In the genomic region with DNA sequence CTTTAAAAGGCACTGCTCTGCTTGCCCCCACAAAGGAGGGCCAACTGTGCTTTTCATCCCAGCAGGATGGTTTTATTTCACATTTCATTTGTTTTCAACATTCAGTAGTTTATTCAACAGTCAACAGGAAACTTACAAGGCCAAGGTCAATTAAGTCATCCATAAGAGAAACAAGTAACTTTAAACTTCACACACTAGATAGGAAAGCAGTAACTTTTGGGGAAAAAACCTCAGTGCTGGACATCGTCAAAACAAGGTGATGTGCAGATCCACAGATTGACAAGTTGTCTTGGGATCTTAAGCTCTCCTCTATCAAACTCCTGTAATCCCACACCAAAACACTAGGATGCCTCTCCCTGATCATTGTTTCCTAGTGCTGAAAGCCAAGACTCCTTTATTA, we compare ENCODE assay signal across 24 cellular contexts. TPM values are rescaled to one million over a fixed set of nuclear protein-coding genes. Genes with fewer than 3 reads are reported as not detected.
DNase-seq lines count a peak whose midpoint lies in the region; ATAC-seq and TF ChIP-seq lines count a peak whose summit lies in the region.
"Had no signal": no experiment of that assay in that cellular context is flagged by ENCODE, and none has a peak within 500 bp of the region (broad histone marks: within the 10 kb centered on the region; RNA-seq: fewer than 3 reads in every experiment).

No MANE protein-coding gene starts in this region.

- CTCF ChIA-PET in activated B cell treated with CpG ODN at 0.5 μM for 24 hours (lab: Charles Lee): interaction anchor here (1.0 to 2.9 kb wide), 2 partner anchors 10 to 63 kb away, joined by 3 to 7 read pairs; no protein-coding TSS in a partner anchor

- ATAC-seq in activated B cell treated with CpG ODN at 0.5 μM for 24 hours (ENCODE audit: low read depth) (no peak), HG03460 (IDR thresholded peaks at IDR 0.05; ENCODE audit: unreplicated experiment) (no peak), GM18519 (IDR thresholded peaks at IDR 0.05; ENCODE audit: low FRiP score, unreplicated experiment) (no peak)
- ATAC-seq: activated T-cell treated with anti-CD3 and anti-CD28 coated beads, Interleukin-2, amount 50 U/mL, for 4 hours had no signal

- peak overlapping the region; percentile 58 for H3K27ac ChIP-seq in subcutaneous abdominal adipose tissue (ENCODE audit: low read depth, low read length)
- H3K27ac ChIP-seq: cardiac muscle cell had no signal

- no peak overlapping the region for H3K4me3 Mint-ChIP-seq in activated T-cell treated with anti-CD3 and anti-CD28 coated beads, Interleukin-2, amount 50 U/mL, for 24 hours
- no peak overlapping the region for H3K4me3 Mint-ChIP-seq in activated B cell treated with CpG ODN at 0.5 μM for 24 hours
- H3K4me3 Mint-ChIP-seq: activated CD4-positive, alpha-beta memory T cell treated with anti-CD3 and anti-CD28 coated beads for 36 hours; activated T-cell treated with anti-CD3 and anti-CD28 coated beads, Interleukin-2, amount 50 U/mL, for 4 hours; memory B cell; naive B cell had no signal

- no peak overlapping the region for H3K4me3 ChIP-seq in kidney epithelial cell (ENCODE audit: low read depth, low read length)
- no peak overlapping the region for H3K4me3 ChIP-seq in subcutaneous abdominal adipose tissue (ENCODE audit: low read depth in 1 of 5, low read length in 5 of 5)
- H3K4me3 ChIP-seq: cardiac muscle cell, dorsolateral prefrontal cortex, skin epidermis had no signal

- H3K27ac Mint-ChIP-seq in activated T-cell treated with anti-CD3 and anti-CD28 coated beads, Interleukin-2, amount 50 U/mL, for 24 hours: peak overlapping the region; percentile 31
- H3K27ac Mint-ChIP-seq in activated B cell treated with CpG ODN at 0.5 μM for 24 hours: peak overlapping the region; percentile 13
- H3K27ac Mint-ChIP-seq: activated CD4-positive, alpha-beta memory T cell treated with anti-CD3 and anti-CD28 coated beads for 36 hours; memory B cell had no signal

- intact Hi-C loops in activated B cell treated with CpG ODN at 0.5 μM for 24 hours (cut with micrococcal nuclease): no loop called here

- no peaks in the 10 kb centered on the region for H3K27me3 ChIP-seq in kidney epithelial cell (ENCODE audit: control insufficient read depth, insufficient read depth, low read length)
- no peaks in the 10 kb centered on the region for H3K27me3 ChIP-seq in subcutaneous abdominal adipose tissue (ENCODE audit: control insufficient read depth in 5 of 5, insufficient read depth in 4 of 5, low read length in 5 of 5)
- H3K27me3 ChIP-seq: cardiac muscle cell, dorsolateral prefrontal cortex had no signal

- H3K36me3 Mint-ChIP-seq in activated T-cell treated with anti-CD3 and anti-CD28 coated beads, Interleukin-2, amount 50 U/mL, for 24 hours (ENCODE audit: low read depth): peaks cover 90% of the 10 kb centered on the region
- peaks cover 68% of the 10 kb centered on the region for H3K36me3 Mint-ChIP-seq in activated B cell treated with CpG ODN at 0.5 μM for 24 hours (ENCODE audit: low read depth)

- no peaks in the 10 kb centered on the region for H3K27me3 Mint-ChIP-seq in activated T-cell treated with anti-CD3 and anti-CD28 coated beads, Interleukin-2, amount 50 U/mL, for 24 hours
- H3K27me3 Mint-ChIP-seq in activated B cell treated with CpG ODN at 0.5 μM for 24 hours: no peaks in the 10 kb centered on the region
- H3K27me3 Mint-ChIP-seq: activated CD4-positive, alpha-beta memory T cell treated with anti-CD3 and anti-CD28 coated beads for 36 hours; memory B cell; naive B cell had no signal

- H3K4me1 ChIP-seq in subcutaneous abdominal adipose tissue (ENCODE audit: control insufficient read depth in 5 of 5, insufficient read depth in 5 of 5, low read length in 5 of 5): peaks cover 3 to 68% (median 37%) of the 10 kb centered on the region in 5 donors

- H3K36me3 ChIP-seq in kidney epithelial cell (ENCODE audit: control insufficient read depth, insufficient read depth, low read length): peaks cover 1% of the 10 kb centered on the region
- H3K36me3 ChIP-seq in subcutaneous abdominal adipose tissue (ENCODE audit: control insufficient read depth in 5 of 5, insufficient read depth in 5 of 5, low read length in 5 of 5): peaks cover 11 to 56% (median 39%) of the 10 kb centered on the region in 5 donors

- H3K9me3 ChIP-seq in subcutaneous abdominal adipose tissue (ENCODE audit: control insufficient read depth in 5 of 5, low read length in 5 of 5): no peaks in the 10 kb centered on the region

- peaks cover 1% of the 10 kb centered on the region for H3K4me1 Mint-ChIP-seq in activated T-cell treated with anti-CD3 and anti-CD28 coated beads, Interleukin-2, amount 50 U/mL, for 24 hours (ENCODE audit: low read depth)
- H3K4me1 Mint-ChIP-seq in activated B cell treated with CpG ODN at 0.5 μM for 24 hours: no peaks in the 10 kb centered on the region
- H3K4me1 Mint-ChIP-seq: naive B cell had no signal

- no peak for DNase-seq in activated T-cell treated with anti-CD3 and anti-CD28 coated beads, Interleukin-2, amount 50 U/mL, for 24 hours
- no peak for DNase-seq in activated T-cell treated with anti-CD3 and anti-CD28 coated beads, Interleukin-2, amount 50 U/mL, for 48 hours
- DNase-seq in activated B cell treated with CpG ODN at 0.5 μM for 24 hours (no peak), kidney epithelial cell (ENCODE audit: low read depth) (no peak)
- DNase-seq in activated CD4-positive, CD25-positive, alpha-beta regulatory T cell treated with anti-CD3 and anti-CD28 coated beads, Interleukin-2, amount 50 U/mL, for 72 hours: no peak
- DNase-seq: activated CD4-positive, alpha-beta memory T cell treated with anti-CD3 and anti-CD28 coated beads for 36 hours; activated T-cell treated with anti-CD3 and anti-CD28 coated beads, Interleukin-2, amount 50 U/mL, for 4 hours; DMS153; dorsolateral prefrontal cortex; erythroblast; naive B cell; NCI-H1092; NCI-H2081 treated with DMSO at 0.1 percent for 48 hours; NCI-H524 treated with DMSO at 0.1 percent for 48 hours; posterior cingulate gyrus; SHP77; stimulated activated CD4-positive, alpha-beta T cell treated with anti-CD3 and anti-CD28 coated beads, Interleukin-4, amount 100 ng/mL, for 24 hours had no signal

- H3K9ac ChIP-seq in subcutaneous abdominal adipose tissue (ENCODE audit: low read length in 5 of 5): peak overlapping the region in 2 of 5 donors; percentile 1 to 26

- H3K9me3 Mint-ChIP-seq in activated T-cell treated with anti-CD3 and anti-CD28 coated beads, Interleukin-2, amount 50 U/mL, for 24 hours: no peaks in the 10 kb centered on the region
- no peaks in the 10 kb centered on the region for H3K9me3 Mint-ChIP-seq in activated B cell treated with CpG ODN at 0.5 μM for 24 hours
- H3K9me3 Mint-ChIP-seq: activated CD4-positive, alpha-beta memory T cell treated with anti-CD3 and anti-CD28 coated beads for 36 hours; activated T-cell treated with anti-CD3 and anti-CD28 coated beads, Interleukin-2, amount 50 U/mL, for 4 hours; memory B cell; naive B cell had no signal

- TF ChIP-seq CTCF in activated B cell treated with CpG ODN at 0.5 μM for 24 hours (IDR thresholded peaks at IDR 0.05) (no peak), kidney epithelial cell (IDR thresholded peaks at IDR 0.05; ENCODE audit: insufficient read depth, low read length, poor library complexity, severe bottlenecking) (peak; percentile 4)

- POLR2A ChIA-PET in activated B cell treated with CpG ODN at 0.5 μM for 24 hours (lab: Charles Lee): interaction anchor here (0.7 to 2.1 kb wide), 2 partner anchors 11 to 18 kb away, joined by 3 to 11 read pairs; no protein-coding TSS in a partner anchor

RNA-seq across cellular contexts. Expression of gene NFE2L1, which starts 18.5 kb away (rescaled TPM):
- total RNA-seq in activated B cell treated with CpG ODN at 0.5 μM for 24 hours (127 and 141 TPM in 2 replicates), kidney epithelial cell (228 TPM in 2 replicates)

RNA-seq across cellular contexts. Expression of gene COPZ2, which starts 29.1 kb away (rescaled TPM):
- total RNA-seq in activated B cell treated with CpG ODN at 0.5 μM for 24 hours (3.3 and 4.1 TPM in 2 replicates), kidney epithelial cell (3.3 and 3.7 TPM in 2 replicates)
- total RNA-seq: A673 had no signal

RNA-seq across cellular contexts. Expression of gene CBX1, which starts 34.6 kb away (rescaled TPM):
- total RNA-seq in activated B cell treated with CpG ODN at 0.5 μM for 24 hours: 46.0 and 49.5 TPM in 2 replicates
- total RNA-seq in kidney epithelial cell: 54.8 and 78.6 TPM in 2 replicates

RNA-seq across cellular contexts. Expression of gene SNX11, which starts 40.9 kb away (rescaled TPM):
- total RNA-seq in activated B cell treated with CpG ODN at 0.5 μM for 24 hours (129 and 145 TPM in 2 replicates), kidney epithelial cell (18.1 and 24.7 TPM in 2 replicates)
